ENCODE assay signal across 9 cellular contexts in the genomic region with DNA sequence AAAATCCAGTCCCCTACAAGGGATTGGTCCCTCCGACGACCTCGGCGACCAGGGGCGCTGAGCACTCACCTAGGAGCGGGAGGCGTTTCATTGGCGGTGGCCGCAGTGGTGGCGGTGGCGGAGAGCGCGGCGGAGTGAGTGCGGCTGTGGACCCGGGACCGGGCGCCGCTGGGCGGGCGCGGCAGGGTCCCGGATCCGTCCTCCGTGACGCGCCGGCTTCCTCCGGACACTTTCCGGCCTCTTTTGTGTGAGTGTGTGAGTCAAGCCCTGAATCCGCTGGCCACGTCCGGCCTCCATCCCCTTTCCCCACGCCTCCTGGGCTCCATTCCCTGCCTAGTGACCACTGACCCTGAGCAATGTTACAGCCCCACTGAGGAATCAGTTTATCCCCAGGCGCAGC. TPM values are rescaled to one million over a fixed set of nuclear protein-coding genes. Genes with fewer than 3 reads are reported as not detected.
DNase-seq lines count a peak whose midpoint lies in the region; ATAC-seq and TF ChIP-seq lines count a peak whose summit lies in the region.
"Had no signal": no experiment of that assay in that cellular context is flagged by ENCODE, and none has a peak within 500 bp of the region (broad histone marks: within the 10 kb centered on the region; RNA-seq: fewer than 3 reads in every experiment).

Gene ADGRL4, minus strand, starts transcription at position 167 of the 400 bp plus-strand sequence. Its CDS starts 76 bp downstream, at position 91.

- ATAC-seq in lower lobe of right lung, result peak; percentile 70 to 73
- no peak for ATAC-seq in GM19395 (IDR thresholded peaks at IDR 0.05; ENCODE audit: unreplicated experiment)
- ATAC-seq: SK-N-SH treated with all-trans-retinoic acid at 6 μM for 48 hours had no signal

- H3K9ac ChIP-seq in HUES48 (ENCODE audit: low read depth, low read length), result peak within 1 kb of the TSS; percentile 49

- H3K27me3 ChIP-seq in HUES48 (ENCODE audit: control insufficient read depth, insufficient read depth, low read length) (peaks cover 15% of the 10 kb centered on the region), lower lobe of right lung (ENCODE audit: low read depth) (peaks cover 6% of the 10 kb centered on the region)

- H3K4me1 ChIP-seq in HUES48 (ENCODE audit: control insufficient read depth, insufficient read depth, low read length), result peaks cover 6% of the 10 kb centered on the region; the same call in 1 of the 2 replicates
- H3K4me1 ChIP-seq in lower lobe of right lung, result no peaks in the 10 kb centered on the region

- H3K27ac ChIP-seq in HUES48 (ENCODE audit: low read depth, low read length) (peak within 1 kb of the TSS; percentile 39), lower lobe of right lung (peak within 1 kb of the TSS; percentile 76)

- intact Hi-C loops in lower lobe of right lung (cut with DNase I), result no loop called here

- H3K4me3 ChIP-seq in HUES48 (ENCODE audit: low read depth, low read length) (peak within 1 kb of the TSS; percentile 72), lower lobe of right lung (peak within 1 kb of the TSS; percentile 42)

- H3K36me3 ChIP-seq in HUES48 (ENCODE audit: control insufficient read depth, insufficient read depth, low read length) (no peaks in the 10 kb centered on the region), lower lobe of right lung (no peaks in the 10 kb centered on the region)

- peak; percentile 40 for DNase-seq in fibroblast of gingiva (ENCODE audit: low read depth)
- peak; percentile 46 for DNase-seq in lower lobe of right lung
- peak; percentile 29 for DNase-seq in stromal cell of bone marrow (ENCODE audit: low read depth)
- DNase-seq in cerebellar nuclear complex (lab: John Stamatoyannopoulos, UW), result no peak
- DNase-seq in anterior cingulate cortex (lab: John Stamatoyannopoulos, UW), result no peak
- no peak for DNase-seq in DMS53 treated with DMSO at 0.1 percent for 48 hours (lab: John Stamatoyannopoulos, UW; ENCODE audit: unreplicated experiment)

- H3K9me3 ChIP-seq in HUES48 (ENCODE audit: control insufficient read depth, insufficient read depth, low read length) (no peaks in the 10 kb centered on the region), lower lobe of right lung (no peaks in the 10 kb centered on the region)

- TF ChIP-seq CTCF in lower lobe of right lung (IDR thresholded peaks at IDR 0.05), result no peak

RNA-seq across cellular contexts. Expression of gene ADGRL4, which starts in this region (rescaled TPM):
- 18.8 TPM for total RNA-seq in lower lobe of right lung

Comparison
In these comparisons a context has a peak if more than half of its experiments do, and no peak if none do; other contexts are left out.
1. DNase-seq: peak in fibroblast of gingiva (single experiment), lower lobe of right lung (single experiment) and stromal cell of bone marrow (single experiment); none in cerebellar nuclear complex (0 of 2), anterior cingulate cortex (0 of 58) and DMS53 treated with DMSO at 0.1 percent for 48 hours (single experiment).